Comparison of ENCODE assay signal across 25 cellular contexts in genomic region chr15:72592103-72592502, GRCh38.
"Had no signal": no experiment of that assay in that cellular context is flagged by ENCODE, and none has a peak within 500 bp of the region (broad histone marks: within the 10 kb centered on the region; RNA-seq: fewer than 3 reads in every experiment).

No MANE protein-coding gene starts in this region.

- H3K4me3 Mint-ChIP-seq: activated CD8-positive, alpha-beta memory T cell treated with anti-CD3 and anti-CD28 coated beads, Interleukin-2, amount 10 ng/mL, durations not matched to agents 7 days and 5 days; activated naive CD8-positive, alpha-beta T cell; activated T-cell treated with anti-CD3 and anti-CD28 coated beads, Interleukin-2, amount 50 U/mL, for 24 hours; activated T-helper 1 cell treated with anti-CD3 and anti-CD28 coated beads, Interleukin-12 subunit alpha, Interleukin-12 subunit beta, Interleukin-2, Interleukin-4 antibody, amounts not matched to agents 30 ng/mL and 10 ng/mL and 1 ng/mL, durations not matched to agents 14 hours and 24 hours and 36 hours; brain; T-helper 17 cell had no signal

- ATAC-seq: activated CD4-positive, CD25-positive, alpha-beta regulatory T cell treated with anti-CD3 and anti-CD28 coated beads, Interleukin-2, amount 50 U/mL, for 24 hours; activated CD8-positive, alpha-beta memory T cell treated with anti-CD3 and anti-CD28 coated beads, Interleukin-2, amount 10 ng/mL, durations not matched to agents 7 days and 5 days; PC-3; T-helper 17 cell had no signal

- H3K4me1 Mint-ChIP-seq: activated CD8-positive, alpha-beta memory T cell treated with anti-CD3 and anti-CD28 coated beads, Interleukin-2, amount 10 ng/mL, durations not matched to agents 7 days and 5 days; brain had no signal

- H3K9me3 Mint-ChIP-seq: activated T-cell treated with anti-CD3 and anti-CD28 coated beads, Interleukin-2, amount 50 U/mL, for 24 hours; activated T-helper 1 cell treated with anti-CD3 and anti-CD28 coated beads, Interleukin-12 subunit alpha, Interleukin-12 subunit beta, Interleukin-2, Interleukin-4 antibody, amounts not matched to agents 30 ng/mL and 10 ng/mL and 1 ng/mL, durations not matched to agents 14 hours and 24 hours and 36 hours; brain had no signal

- DNase-seq: activated CD4-positive, alpha-beta T cell treated with anti-CD3 and anti-CD28 coated beads for 4 hours; activated CD4-positive, alpha-beta T cell treated with anti-CD3 and anti-CD28 coated beads, Interleukin-2, amount 50 U/mL, for 48 hours; activated CD8-positive, alpha-beta memory T cell treated with anti-CD3 and anti-CD28 coated beads, Interleukin-2, amount 10 ng/mL, durations not matched to agents 7 days and 5 days; activated effector memory CD4-positive, alpha-beta T cell treated with Interleukin-2 at 50 U/mL for 16 hours; activated naive CD4-positive, alpha-beta T cell; activated T-cell treated with anti-CD3 and anti-CD28 coated beads, Interleukin-2, amount 50 U/mL, for 24 hours; amygdala; KG1; NCI-H1048; NCI-H1694; NCI-H2029; NCI-H2107; NCI-H2171 treated with DMSO at 0.1 percent for 48 hours; NCI-H345; NCI-H510A; NCI-H526 treated with DMSO at 0.1 percent for 48 hours; NCI-H82; PC-3; SHP77 treated with DMSO at 0.1 percent for 48 hours; T-helper 17 cell; T-helper 9 cell had no signal

- H3K27ac Mint-ChIP-seq: activated CD8-positive, alpha-beta memory T cell treated with anti-CD3 and anti-CD28 coated beads, Interleukin-2, amount 10 ng/mL, durations not matched to agents 7 days and 5 days; activated naive CD8-positive, alpha-beta T cell; activated T-cell treated with anti-CD3 and anti-CD28 coated beads, Interleukin-2, amount 50 U/mL, for 24 hours; activated T-helper 1 cell treated with anti-CD3 and anti-CD28 coated beads, Interleukin-12 subunit alpha, Interleukin-12 subunit beta, Interleukin-2, Interleukin-4 antibody, amounts not matched to agents 30 ng/mL and 10 ng/mL and 1 ng/mL, durations not matched to agents 14 hours and 24 hours and 36 hours; brain; T-helper 17 cell had no signal

- H3K27me3 Mint-ChIP-seq: activated CD8-positive, alpha-beta memory T cell treated with anti-CD3 and anti-CD28 coated beads, Interleukin-2, amount 10 ng/mL, durations not matched to agents 7 days and 5 days; activated naive CD8-positive, alpha-beta T cell; activated T-cell treated with anti-CD3 and anti-CD28 coated beads, Interleukin-2, amount 50 U/mL, for 24 hours; brain; T-helper 17 cell had no signal

- H3K36me3 Mint-ChIP-seq: activated naive CD8-positive, alpha-beta T cell; brain had no signal
